8 cellular contexts compared by ENCODE assay signal in the genomic region with DNA sequence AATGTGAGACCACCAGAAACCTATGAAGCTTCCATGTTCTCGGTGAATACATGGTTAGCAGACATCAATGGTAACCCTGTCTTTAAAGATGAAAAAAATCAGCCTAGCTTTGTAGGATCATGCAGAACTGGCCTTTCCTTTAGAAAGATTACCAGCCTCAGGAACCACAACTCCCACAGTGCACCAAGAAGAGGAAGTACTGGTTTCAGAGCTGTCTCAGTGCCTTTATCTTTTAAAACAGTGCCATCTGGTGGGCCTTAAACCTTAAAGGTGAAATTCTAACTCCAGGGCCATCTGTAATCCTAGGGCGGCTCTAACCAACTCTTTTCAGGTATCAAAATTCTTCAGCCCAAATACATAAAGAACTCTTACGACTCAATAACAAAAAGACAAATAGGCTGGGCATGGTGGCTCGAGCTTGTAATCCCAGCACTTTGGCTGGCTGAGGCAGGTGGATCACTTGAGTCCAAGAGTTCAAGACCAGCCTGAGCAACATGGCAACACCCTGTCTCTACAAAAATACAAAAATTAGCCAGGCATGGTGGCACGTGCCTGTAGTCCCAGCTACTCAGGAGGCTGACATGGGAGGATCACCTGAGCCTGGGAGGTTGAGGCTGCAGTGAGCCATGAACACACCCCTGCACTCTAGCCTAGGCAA. TPM values are rescaled to one million over a fixed set of nuclear protein-coding genes. Genes with fewer than 3 reads are reported as not detected.
A peak's percentile ranks its signal among the peaks of the same experiment; 100 is the strongest.
DNase-seq lines count a peak whose midpoint lies in the region; ATAC-seq and TF ChIP-seq lines count a peak whose summit lies in the region.

No MANE protein-coding gene starts in this region.

- H3K9me3 ChIP-seq in WERI-Rb-1 (ENCODE audit: severe bottlenecking) (no peaks in the 10 kb centered on the region), endodermal cell (ENCODE audit: control insufficient read depth, low read length) (no peaks in the 10 kb centered on the region), thyroid gland (no peaks in the 10 kb centered on the region)

- TF ChIP-seq CTCF in WERI-Rb-1 (IDR thresholded peaks at IDR 0.05; ENCODE audit: low read depth, low read length) (peak; percentile 53; the same call in 1 of the 2 replicates), endodermal cell (conservative IDR thresholded peaks at IDR 0.05) (peak; percentile 79), thyroid gland (IDR thresholded peaks at IDR 0.05) (peak in 4 of 6 experiments; percentile 59 to 76 (median 68))

- no peaks in the 10 kb centered on the region for H3K4me1 ChIP-seq in endodermal cell (ENCODE audit: control insufficient read depth, insufficient read depth, low read length)
- peaks cover 6% of the 10 kb centered on the region for H3K4me1 ChIP-seq in mesendoderm (ENCODE audit: control insufficient read depth, low read depth, low read length)
- H3K4me1 ChIP-seq in thyroid gland, result peaks cover 9 to 11% of the 10 kb centered on the region in 2 donors

- no peak overlapping the region for H3K4me3 ChIP-seq in WERI-Rb-1 (ENCODE audit: low read depth, low read length)
- H3K4me3 ChIP-seq in endodermal cell (ENCODE audit: low read length), result no peak overlapping the region
- H3K4me3 ChIP-seq in mesendoderm (ENCODE audit: low read length), result no peak overlapping the region
- H3K4me3 ChIP-seq in thyroid gland (replicated peaks in 1 of 3), result no peak overlapping the region

- no peak overlapping the region for H2BK120ac ChIP-seq in mesendoderm (ENCODE audit: low read depth, low read length)

- H4K8ac ChIP-seq in mesendoderm (ENCODE audit: low read depth, low read length), result no peak overlapping the region

- H3K9me3 Mint-ChIP-seq in endodermal cell, result no peaks in the 10 kb centered on the region

- peak overlapping the region; percentile 93 for H3K27ac Mint-ChIP-seq in endodermal cell

- peaks cover 32% of the 10 kb centered on the region for H3K4me1 Mint-ChIP-seq in endodermal cell

- intact Hi-C loops in thyroid gland (cut with DNase I), result loop anchor here (5.0 to 10.0 kb wide), 4 partner anchors 59 to 351 kb away; partner anchors contain the start of genes DRC3, RAI1 and TOM1L2

- no peak overlapping the region for H2AK5ac ChIP-seq in mesendoderm (ENCODE audit: low read length)

- H3K27ac ChIP-seq in WERI-Rb-1 (no peak overlapping the region), endodermal cell (ENCODE audit: low read depth, low read length) (no peak overlapping the region), mesendoderm (ENCODE audit: low read depth, low read length) (no peak overlapping the region), thyroid gland (no peak overlapping the region)

- no peaks in the 10 kb centered on the region for H3K27me3 Mint-ChIP-seq in endodermal cell (ENCODE audit: insufficient read depth)

- ATAC-seq in GM18520 (IDR thresholded peaks at IDR 0.05; ENCODE audit: unreplicated experiment), result peak; percentile 52
- ATAC-seq in HG03175 (IDR thresholded peaks at IDR 0.05; ENCODE audit: unreplicated experiment), result peak; percentile 68

- no peak overlapping the region for H3K56ac ChIP-seq in mesendoderm (ENCODE audit: low read length)

- H3K4me2 ChIP-seq in mesendoderm (ENCODE audit: low read length), result no peak overlapping the region

- DNase-seq in AG20443 (ENCODE audit: low spot score), result peak; percentile 81
- DNase-seq in NCI-H345 (lab: John Stamatoyannopoulos, UW), result peak; percentile 72
- peak; percentile 48 for DNase-seq in WERI-Rb-1
- peak; percentile 81 for DNase-seq in endodermal cell
- DNase-seq in mesendoderm, result peak; percentile 91
- DNase-seq in thyroid gland, result peak; percentile 46 to 56

- H2BK5ac ChIP-seq in mesendoderm (ENCODE audit: low read length), result no peak overlapping the region

- H3K79me1 ChIP-seq in mesendoderm (ENCODE audit: low read length), result peaks cover 6% of the 10 kb centered on the region

- no peaks in the 10 kb centered on the region for H3K27me3 ChIP-seq in WERI-Rb-1 (ENCODE audit: insufficient read depth, low read depth, severe bottlenecking)
- no peaks in the 10 kb centered on the region for H3K27me3 ChIP-seq in endodermal cell (ENCODE audit: control insufficient read depth, insufficient read depth, low read length, poor library complexity, severe bottlenecking)
- no peaks in the 10 kb centered on the region for H3K27me3 ChIP-seq in mesendoderm (ENCODE audit: insufficient read depth, low read length, poor library complexity)
- no peaks in the 10 kb centered on the region for H3K27me3 ChIP-seq in thyroid gland

- no peaks in the 10 kb centered on the region for H3K79me2 ChIP-seq in mesendoderm (ENCODE audit: control insufficient read depth, insufficient read depth, low read length)

- TF ChIP-seq POLR2A in thyroid gland (IDR thresholded peaks at IDR 0.05), result no peak

- H3K23ac ChIP-seq in mesendoderm (ENCODE audit: low read length), result no peak overlapping the region

- H3K36me3 ChIP-seq in WERI-Rb-1 (no peaks in the 10 kb centered on the region), endodermal cell (ENCODE audit: control insufficient read depth, insufficient read depth, low read length) (peaks cover 36% of the 10 kb centered on the region), mesendoderm (ENCODE audit: control insufficient read depth, insufficient read depth, low read length) (no peaks in the 10 kb centered on the region), thyroid gland (no peaks in the 10 kb centered on the region)

- H3K4ac ChIP-seq in mesendoderm (ENCODE audit: low read depth, low read length), result no peak overlapping the region

- H3K36me3 Mint-ChIP-seq in endodermal cell (ENCODE audit: low read depth), result peaks cover 8% of the 10 kb centered on the region

- H3K9ac ChIP-seq in endodermal cell (ENCODE audit: extremely low read depth, low read length, poor library complexity, severe bottlenecking), result peak overlapping the region; percentile 3
- H3K9ac ChIP-seq in mesendoderm (ENCODE audit: low read length), result no peak overlapping the region

- no peak overlapping the region for H3K18ac ChIP-seq in mesendoderm (ENCODE audit: low read length)

- H2BK15ac ChIP-seq in mesendoderm (replicated peaks; ENCODE audit: low read depth), result no peak overlapping the region

- H4K5ac ChIP-seq in mesendoderm (ENCODE audit: low read length), result no peak overlapping the region

- WGBS in endodermal cell (ENCODE audit: insufficient coverage in 1 of 2, insufficient read length in 1 of 2), 2 experiments, result 35 to 47% methylated on average over 5 of the region's 5 CpGs
- WGBS in mesendoderm (ENCODE audit: extremely low coverage, insufficient coverage, low lambda C conversion rate), result no CpG with 5 or more reads among the region's 5 CpGs
- 27 to 30% methylated on average over 5 of the region's 5 CpGs for WGBS in thyroid gland, 2 donors

- no peak overlapping the region for H3K4me3 Mint-ChIP-seq in endodermal cell

RNA-seq across cellular contexts. Expression of gene ATPAF2, which starts 5.4 kb away (rescaled TPM):
- total RNA-seq in endodermal cell (10 to 100 TPM; 31.4 to 50.8 TPM), thyroid gland (10 to 100 TPM; 28.1 to 40.1 (median 36.7) TPM)
- 40.7 TPM for polyA plus RNA-seq in endodermal cell (2013, experiment 1 of 2)
- 44.1 TPM for polyA plus RNA-seq in endodermal cell (2013, experiment 2 of 2)
- polyA plus RNA-seq in mesendoderm (2013, experiment 1 of 2), result 15.1 TPM
- 15.9 TPM for polyA plus RNA-seq in mesendoderm (2013, experiment 2 of 2)

RNA-seq across cellular contexts. Expression of gene GID4, which starts 5.6 kb away (rescaled TPM):
- 10 to 100 TPM; 20.5 to 20.8 TPM for total RNA-seq in endodermal cell
- 17.2 TPM for polyA plus RNA-seq in endodermal cell (2013, experiment 1 of 2)
- 17.1 TPM for polyA plus RNA-seq in endodermal cell (2013, experiment 2 of 2)
- polyA plus RNA-seq in mesendoderm (2013, experiment 1 of 2), result 5.5 TPM
- polyA plus RNA-seq in mesendoderm (2013, experiment 2 of 2), result 4.6 TPM
- 10 to 100 TPM; 12.6 to 16.8 (median 13.5) TPM for total RNA-seq in thyroid gland

RNA-seq across cellular contexts. Expression of gene DRG2, which starts 54.2 kb away (rescaled TPM):
- total RNA-seq in endodermal cell, result 10 to 100 TPM; 45.1 to 49.9 TPM
- polyA plus RNA-seq in endodermal cell (2013, experiment 1 of 2), result 38.1 TPM
- polyA plus RNA-seq in endodermal cell (2013, experiment 2 of 2), result 38.7 TPM
- 29.1 TPM for polyA plus RNA-seq in mesendoderm (2013, experiment 1 of 2)
- polyA plus RNA-seq in mesendoderm (2013, experiment 2 of 2), result 29.1 TPM
- 10 to 100 TPM; 35.3 to 88.8 (median 59.2) TPM for total RNA-seq in thyroid gland
